8 cellular contexts compared by ENCODE assay signal in the genomic region with DNA sequence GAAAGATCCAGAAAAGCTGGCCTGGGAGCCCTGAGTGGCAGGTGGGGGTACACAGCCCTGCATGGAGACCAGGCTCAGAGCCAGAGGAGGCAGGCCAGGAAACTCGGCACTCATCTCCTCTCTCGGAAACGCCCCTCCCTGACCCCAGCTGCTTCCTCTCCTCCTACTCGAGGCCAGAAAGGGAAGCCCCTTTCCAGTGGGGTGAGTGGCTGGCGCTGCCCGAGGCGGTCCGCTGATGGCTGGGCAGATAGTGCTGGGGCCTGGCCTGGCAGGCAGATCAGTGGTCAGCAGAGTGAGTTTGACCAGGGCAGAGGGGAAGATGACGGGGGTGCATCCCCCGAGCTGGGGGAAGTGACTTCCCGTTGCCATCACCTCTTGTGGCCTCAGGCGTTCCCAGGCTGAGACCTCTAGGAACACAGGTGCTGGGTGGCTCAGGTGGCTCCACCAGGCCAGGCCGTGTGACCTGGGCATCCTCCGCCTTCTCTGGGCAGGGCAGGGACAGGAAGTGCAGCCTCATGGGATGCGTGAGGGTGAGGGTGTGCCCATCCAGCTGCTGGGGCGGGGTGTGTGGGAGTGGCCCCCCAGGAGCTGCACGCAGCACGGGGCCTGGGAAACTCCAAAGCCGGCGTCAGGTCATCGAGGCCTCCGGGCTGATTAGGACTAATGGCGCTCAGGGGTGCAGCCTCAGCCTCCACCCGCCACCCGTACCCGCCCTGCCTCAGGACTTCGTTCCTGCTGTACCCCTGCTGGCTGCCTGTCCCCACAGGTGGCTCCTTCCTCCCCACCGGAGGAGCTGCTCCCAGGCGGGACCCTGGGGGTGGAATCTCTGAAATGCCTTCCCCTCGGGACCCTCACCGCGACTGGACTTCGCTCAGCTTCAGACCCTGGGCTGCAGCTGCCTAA. TPM values are rescaled to one million over a fixed set of nuclear protein-coding genes. Genes with fewer than 3 reads are reported as not detected.
A peak's percentile ranks its signal among the peaks of the same experiment; 100 is the strongest.
DNase-seq lines count a peak whose midpoint lies in the region; ATAC-seq and TF ChIP-seq lines count a peak whose summit lies in the region.

No MANE protein-coding gene starts in this region.

- ATAC-seq in GM18861 (IDR thresholded peaks at IDR 0.05; ENCODE audit: unreplicated experiment), result peak; percentile 34
- ATAC-seq in HG03064 (IDR thresholded peaks at IDR 0.05; ENCODE audit: low read depth, unreplicated experiment), result peak; percentile 41
- ATAC-seq in natural killer cell treated with Interleukin-12 subunit alpha and Interleukin-12 subunit beta and Interleukin-15 and Interleukin-18, amount 100 ng/mL, for 72 hours, result peak; percentile 67 to 74

- peak overlapping the region; percentile 69 for H3K4me3 Mint-ChIP-seq in natural killer cell treated with Interleukin-12 subunit alpha and Interleukin-12 subunit beta and Interleukin-15 and Interleukin-18, amount 100 ng/mL, for 72 hours
- H3K4me3 Mint-ChIP-seq in progenitor cell of endocrine pancreas (ENCODE audit: low read depth), result no peak overlapping the region

- H3K27ac Mint-ChIP-seq in natural killer cell treated with Interleukin-12 subunit alpha and Interleukin-12 subunit beta and Interleukin-15 and Interleukin-18, amount 100 ng/mL, for 72 hours, result peak overlapping the region; percentile 68 to 89
- no peak overlapping the region for H3K27ac Mint-ChIP-seq in progenitor cell of endocrine pancreas

- H3K4me1 Mint-ChIP-seq in natural killer cell treated with Interleukin-12 subunit alpha and Interleukin-12 subunit beta and Interleukin-15 and Interleukin-18, amount 100 ng/mL, for 72 hours (ENCODE audit: low read depth in 2 of 2), result peaks cover 13 to 28% of the 10 kb centered on the region in 2 donors
- H3K4me1 Mint-ChIP-seq in progenitor cell of endocrine pancreas (ENCODE audit: low read depth), result peaks cover 6% of the 10 kb centered on the region

- H3K27me3 Mint-ChIP-seq in natural killer cell treated with Interleukin-12 subunit alpha and Interleukin-12 subunit beta and Interleukin-15 and Interleukin-18, amount 100 ng/mL, for 72 hours, result no peaks in the 10 kb centered on the region
- H3K27me3 Mint-ChIP-seq in progenitor cell of endocrine pancreas, result peaks cover 21% of the 10 kb centered on the region

- H3K36me3 Mint-ChIP-seq in natural killer cell treated with Interleukin-12 subunit alpha and Interleukin-12 subunit beta and Interleukin-15 and Interleukin-18, amount 100 ng/mL, for 72 hours, result no peaks in the 10 kb centered on the region
- no peaks in the 10 kb centered on the region for H3K36me3 Mint-ChIP-seq in progenitor cell of endocrine pancreas (ENCODE audit: insufficient read depth)

- peak in 4 of 5 donors; percentile 31 to 67 (median 35) for DNase-seq in T-helper 1 cell
- DNase-seq in dermis blood vessel endothelial cell, result peak; percentile 88
- peak; percentile 59 for DNase-seq in natural killer cell treated with Interleukin-12 subunit alpha and Interleukin-12 subunit beta and Interleukin-15 and Interleukin-18, amount 100 ng/mL, for 72 hours (ENCODE audit: low spot score)
- DNase-seq in superior temporal gyrus (ENCODE audit: extremely low spot score), result no peak
- DNase-seq in progenitor cell of endocrine pancreas (ENCODE audit: low spot score, unreplicated experiment), result no peak
- no peak for DNase-seq in GM19240 (ENCODE audit: insufficient read length, low spot score)

- H3K9me3 Mint-ChIP-seq in natural killer cell treated with Interleukin-12 subunit alpha and Interleukin-12 subunit beta and Interleukin-15 and Interleukin-18, amount 100 ng/mL, for 72 hours, result no peaks in the 10 kb centered on the region
- H3K9me3 Mint-ChIP-seq in progenitor cell of endocrine pancreas (ENCODE audit: low read depth), result no peaks in the 10 kb centered on the region

- no peak for TF ChIP-seq CTCF in progenitor cell of endocrine pancreas (IDR thresholded peaks at IDR 0.05; ENCODE audit: unreplicated experiment)

RNA-seq across cellular contexts. Expression of a gene that starts 5.8 kb away (rescaled TPM):
- total RNA-seq in dermis blood vessel endothelial cell (26.4 and 29.6 TPM in 2 replicates), progenitor cell of endocrine pancreas (67.7 and 70.8 TPM in 2 replicates)
- total RNA-seq in natural killer cell treated with Interleukin-12 subunit alpha and Interleukin-12 subunit beta and Interleukin-15 and Interleukin-18, amount 100 ng/mL, for 72 hours, result 100 to 1,000 TPM; 121 to 129 TPM

RNA-seq across cellular contexts. Expression of a gene that starts 42.5 kb away (rescaled TPM):
- total RNA-seq in dermis blood vessel endothelial cell (119 and 122 TPM in 2 replicates), progenitor cell of endocrine pancreas (21.2 and 26.3 TPM in 2 replicates)
- total RNA-seq in natural killer cell treated with Interleukin-12 subunit alpha and Interleukin-12 subunit beta and Interleukin-15 and Interleukin-18, amount 100 ng/mL, for 72 hours, result 10 to 100 TPM; 80.9 to 89.3 TPM

RNA-seq across cellular contexts. Expression of a gene that starts 45.0 kb away (rescaled TPM):
- total RNA-seq in dermis blood vessel endothelial cell (168 and 270 TPM in 2 replicates), progenitor cell of endocrine pancreas (249 and 271 TPM in 2 replicates)
- total RNA-seq in natural killer cell treated with Interleukin-12 subunit alpha and Interleukin-12 subunit beta and Interleukin-15 and Interleukin-18, amount 100 ng/mL, for 72 hours, result 100 to 1,000 TPM; 259 to 291 TPM

Comparison
In these comparisons a context has a peak if more than half of its experiments do, and no peak if none do; other contexts are left out.
1. DNase-seq: peak in T-helper 1 cell (4 of 5), dermis blood vessel endothelial cell (single experiment) and natural killer cell treated with Interleukin-12 subunit alpha and Interleukin-12 subunit beta and Interleukin-15 and Interleukin-18, amount 100 ng/mL, for 72 hours (single experiment); none in superior temporal gyrus (single experiment), progenitor cell of endocrine pancreas (single experiment) and GM19240 (single experiment).
2. Peak in every context shown above with its lines, with median percentiles within 50 percentile points of each other: ATAC-seq.